22 cellular contexts compared by ENCODE assay signal in genomic region chr11:19817265-19817851, GRCh38.
DNase-seq lines count a peak whose midpoint lies in the region; ATAC-seq and TF ChIP-seq lines count a peak whose summit lies in the region.
"Had no signal": no experiment of that assay in that cellular context is flagged by ENCODE, and none has a peak within 500 bp of the region (broad histone marks: within the 10 kb centered on the region; RNA-seq: fewer than 3 reads in every experiment).

No MANE protein-coding gene starts in this region.

- H3K4me3 ChIP-seq in ascending aorta (no peak overlapping the region), upper lobe of right lung (no peak overlapping the region)
- H3K4me3 ChIP-seq: heart left ventricle, right atrium auricular region had no signal

- H3K27me3 ChIP-seq in ascending aorta (no peaks in the 10 kb centered on the region), upper lobe of right lung (no peaks in the 10 kb centered on the region)
- H3K27me3 ChIP-seq: heart left ventricle, right atrium auricular region had no signal

- DNase-seq in NCI-H510A treated with DMSO at 0.1 percent for 48 hours (lab: John Stamatoyannopoulos, UW) (peak; percentile 13), NCI-H510A (lab: John Stamatoyannopoulos, UW) (no peak), ascending aorta (ENCODE audit: low spot score in 2 of 2) (no peak), left kidney (ENCODE audit: low read depth, low spot score) (peak; percentile 29), upper lobe of right lung (no peak), sciatic nerve (ENCODE audit: low spot score) (no peak)
- DNase-seq in stimulated activated CD4-positive, alpha-beta T cell treated with anti-CD3 and anti-CD28 coated beads, Interleukin-4, amount 100 ng/mL, for 4 hours = no peak
- DNase-seq: activated CD4-positive, alpha-beta T cell treated with anti-CD3 and anti-CD28 coated beads, Interleukin-2, amount 50 U/mL, for 1 hour; activated CD8-positive, alpha-beta memory T cell treated with anti-CD3 and anti-CD28 coated beads, Interleukin-2, amount 50 U/mL, for 4 hours; C1 segment of cervical spinal cord; Calu3; heart left ventricle; KBM-7; kidney glomerular epithelial cell; naive B cell; NCI-H446 treated with DMSO at 0.1 percent for 48 hours; stimulated activated CD4-positive, alpha-beta T cell treated with anti-CD3 and anti-CD28 coated beads, Interleukin-12 subunit alpha, Interleukin-12 subunit beta, amount 100 ng/mL, for 4 hours had no signal

- H3K36me3 ChIP-seq in ascending aorta = peaks cover 5 to 9% of the 10 kb centered on the region in 2 donors
- no peaks in the 10 kb centered on the region for H3K36me3 ChIP-seq in upper lobe of right lung
- H3K36me3 ChIP-seq: heart left ventricle, right atrium auricular region had no signal

- peak; percentile 71 for ATAC-seq in upper lobe of right lung
- no peak for ATAC-seq in sciatic nerve
- ATAC-seq in GM19395 (IDR thresholded peaks at IDR 0.05; ENCODE audit: unreplicated experiment) = no peak
- ATAC-seq: activated T-helper 17 cell treated with anti-CD3 and anti-CD28 coated beads, Interleukin-2, amount 50 U/mL, for 72 hours; heart left ventricle had no signal

- intact Hi-C loops in ascending aorta (cut with DNase I) = loop anchor here (5.0 kb wide), 1 partner anchor 60 kb away; no protein-coding TSS in a partner anchor
- intact Hi-C loops in upper lobe of right lung (cut with DNase I) = no loop called here
- intact Hi-C loops in sciatic nerve (cut with DNase I) = no loop called here

- peaks cover 19 to 57% of the 10 kb centered on the region in 2 donors for H3K4me1 ChIP-seq in ascending aorta
- H3K4me1 ChIP-seq in upper lobe of right lung = peaks cover 27% of the 10 kb centered on the region

- peak overlapping the region; percentile 7 to 31 for H3K27ac ChIP-seq in ascending aorta
- H3K27ac ChIP-seq in upper lobe of right lung = no peak overlapping the region
- H3K27ac ChIP-seq: epithelial cell of prostate, heart left ventricle, right atrium auricular region, VCaP had no signal

- H3K9me3 ChIP-seq in ascending aorta (no peaks in the 10 kb centered on the region), upper lobe of right lung (no peaks in the 10 kb centered on the region)
- H3K9me3 ChIP-seq: heart left ventricle, right atrium auricular region had no signal

- TF ChIP-seq CTCF in ascending aorta (IDR thresholded peaks at IDR 0.05) (no peak), upper lobe of right lung (IDR thresholded peaks at IDR 0.05) (no peak)

Comparison
In these comparisons a context has a peak if more than half of its experiments do, and no peak if none do; other contexts are left out.
1. DNase-seq: peak in NCI-H510A treated with DMSO at 0.1 percent for 48 hours (single experiment) and left kidney (single experiment); none in NCI-H510A (single experiment), ascending aorta (0 of 2), upper lobe of right lung (single experiment), sciatic nerve (single experiment) and stimulated activated CD4-positive, alpha-beta T cell treated with anti-CD3 and anti-CD28 coated beads, Interleukin-4, amount 100 ng/mL, for 4 hours (0 of 2).